ENCODE assay signal across 3 cellular contexts in the genomic region with DNA sequence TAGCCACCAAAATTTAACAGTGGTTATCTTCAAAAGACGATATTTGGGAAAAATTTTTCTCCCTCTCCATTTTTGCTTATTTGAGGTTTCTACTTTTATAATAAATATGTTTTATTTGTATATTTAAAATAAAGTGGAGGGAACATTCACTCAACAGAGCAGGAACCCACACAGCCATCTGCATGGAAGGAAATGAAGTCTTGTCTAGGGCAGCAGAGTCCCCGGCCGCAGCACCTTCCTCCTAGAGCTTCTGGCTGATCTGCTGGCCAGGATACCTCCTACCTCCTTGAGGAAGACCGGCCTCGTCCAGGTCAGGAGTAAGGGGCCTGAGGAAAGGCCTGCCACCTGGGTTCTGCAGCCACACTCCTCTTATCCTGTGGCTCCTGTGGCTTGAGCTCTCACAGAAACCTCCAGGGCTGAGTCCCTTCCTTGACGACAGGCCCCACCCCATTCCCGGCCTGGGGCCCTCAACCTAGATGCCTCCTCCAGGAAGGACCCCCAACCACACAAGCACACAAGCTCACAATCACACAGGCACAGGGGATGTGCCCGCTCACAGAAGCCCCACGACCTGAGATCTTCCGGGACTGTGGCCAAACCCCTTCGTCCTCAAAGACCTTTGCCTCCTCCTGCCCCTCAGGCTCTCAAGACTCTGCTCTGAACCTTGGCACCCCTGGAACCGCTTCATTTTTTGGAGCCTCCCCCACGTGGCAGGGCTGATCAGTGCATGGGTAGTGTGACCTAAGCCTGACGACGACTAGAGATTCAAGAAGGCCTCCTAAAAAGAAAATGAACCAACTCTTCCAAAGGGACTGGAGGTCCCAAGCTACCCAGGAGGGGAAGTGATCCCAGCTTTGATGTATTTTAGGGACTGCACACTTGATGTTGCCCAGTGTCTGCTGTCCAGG. TPM values are rescaled to one million over a fixed set of nuclear protein-coding genes. Genes with fewer than 3 reads are reported as not detected.
"Had no signal": no experiment of that assay in that cellular context is flagged by ENCODE, and none has a peak within 500 bp of the region (broad histone marks: within the 10 kb centered on the region; RNA-seq: fewer than 3 reads in every experiment).

No MANE protein-coding gene starts in this region.

RNA-seq across cellular contexts. Expression of gene TASL, which starts 23.0 kb away (rescaled TPM):
- total RNA-seq: LHCN-M2, SJCRH30 had no signal
- polyA plus RNA-seq: SK-N-SH had no signal
